In genomic region chr5:115452791-115453190, GRCh38 we compare ENCODE assay signal across 30 cellular contexts.
DNase-seq lines count a peak whose midpoint lies in the region; ATAC-seq, FAIRE-seq and TF ChIP-seq lines count a peak whose summit lies in the region.
"Had no signal": no experiment of that assay in that cellular context is flagged by ENCODE, and none has a peak within 500 bp of the region (broad histone marks: within the 10 kb centered on the region; RNA-seq: fewer than 3 reads in every experiment).

No MANE protein-coding gene starts in this region.

- H2AFZ ChIP-seq in IMR-90 (replicated peaks; ENCODE audit: low read length, poor library complexity) = no peak overlapping the region

- CTCF ChIA-PET in IMR-90 (lab: Yijun Ruan, JAX) = no interaction called here

- no peak for TF ChIP-seq POLR2A in IMR-90 (IDR thresholded peaks at IDR 0.05; ENCODE audit: low read depth, low read length)
- TF ChIP-seq POLR2A in transverse colon (IDR thresholded peaks at IDR 0.05) = no peak

- no TSS peak for BruUV-seq in IMR-90 (replicated peaks; lab: Mats Ljungman, UMichigan)

- H2BK15ac ChIP-seq in IMR-90 (ENCODE audit: low read depth, low read length) = no peak overlapping the region

- H3K27ac ChIP-seq in IMR-90 (ENCODE audit: insufficient read depth, low read length) (no peak overlapping the region), mucosa of rectum (ENCODE audit: low read depth in 2 of 2, low read length in 2 of 2) (peak overlapping the region; percentile 83 to 86), transverse colon (peak overlapping the region; percentile 71 to 79 (median 72))
- H3K27ac ChIP-seq: ascending aorta, C4-2B, esophagus squamous epithelium, SJCRH30, WERI-Rb-1 had no signal

- DNase-seq in IMR-90 = no peak
- peak; percentile 55 for DNase-seq in choroid plexus epithelial cell (ENCODE audit: low read depth)
- no peak for DNase-seq in transverse colon
- DNase-seq in GM19239 (ENCODE audit: insufficient read length, low spot score) = no peak
- DNase-seq: activated CD4-positive, alpha-beta T cell treated with anti-CD3 and anti-CD28 coated beads, Interleukin-2, amount 10 ng/mL, durations not matched to agents 24 days and 14 days; activated gamma-delta T cell; activated naive CD8-positive, alpha-beta T cell treated with anti-CD3 and anti-CD28 coated beads, Interleukin-2, amount 10 ng/mL, durations not matched to agents 7 days and 5 days; activated T-cell treated with anti-CD3 and anti-CD28 coated beads, Interleukin-2, amount 50 U/mL, for 4 hours; Caco-2; DMS79 treated with DMSO at 0.1 percent for 48 hours; esophagus squamous epithelium; hippocampal formation; NCI-H1092; NCI-H1694 treated with DMSO at 0.1 percent for 48 hours; NCI-H446 treated with DMSO at 0.1 percent for 48 hours; NCI-H82; posterior cingulate gyrus; right cardiac atrium; RPMI8226; SJCRH30; stimulated activated CD4-positive, alpha-beta T cell treated with anti-CD3 and anti-CD28 coated beads, Interleukin-4, amount 100 ng/mL, for 1 hour; T-helper 9 cell; WERI-Rb-1 had no signal

- H4K20me1 ChIP-seq in IMR-90 (ENCODE audit: insufficient read depth, low read length) = no peaks in the 10 kb centered on the region

- no peak for FAIRE-seq in GM19239 (lab: Jason Lieb, UNC)
- FAIRE-seq: endometrium had no signal

- no peak for TF ChIP-seq EP300 in transverse colon (IDR thresholded peaks at IDR 0.05; ENCODE audit: low read depth)

- peak overlapping the region; percentile 6; the same call in 1 of the 2 replicates for H3K14ac ChIP-seq in IMR-90 (replicated peaks; ENCODE audit: low read depth, low read length)

- no peak overlapping the region for H4K5ac ChIP-seq in IMR-90 (ENCODE audit: low read depth, low read length)

- no peak overlapping the region for H4K91ac ChIP-seq in IMR-90 (ENCODE audit: insufficient read depth, low read depth, low read length)

- no peak for TF ChIP-seq RAD21 in IMR-90 (IDR thresholded peaks at IDR 0.05; ENCODE audit: low read length)

- H4K8ac ChIP-seq in IMR-90 (ENCODE audit: low read depth in 2 of 2, low read length in 2 of 2) = no peak overlapping the region

- dilution Hi-C loops in IMR-90 (cut with HindIII; ENCODE audit: low sequenced_read_pairs, unreplicated experiment) = no loop called here

- ATAC-seq in IMR-90 (ENCODE audit: low read depth) = peak; percentile 27; the same call in 1 of the 2 replicates
- ATAC-seq in HG02981 (IDR thresholded peaks at IDR 0.05; ENCODE audit: unreplicated experiment) = no peak
- ATAC-seq in GM18498 (IDR thresholded peaks at IDR 0.05; ENCODE audit: unreplicated experiment) = no peak
- ATAC-seq: activated T-cell treated with anti-CD3 and anti-CD28 coated beads, Interleukin-2, amount 50 U/mL, for 4 hours; left lobe of liver; right cardiac atrium had no signal

- H3K18ac ChIP-seq in IMR-90 (ENCODE audit: low read depth, low read length) = no peak overlapping the region

- H3K4me1 ChIP-seq in IMR-90 (ENCODE audit: control insufficient read depth, insufficient read depth, low read length) = peaks cover 12% of the 10 kb centered on the region
- peaks cover 43 to 60% of the 10 kb centered on the region in 2 donors for H3K4me1 ChIP-seq in mucosa of rectum (ENCODE audit: control insufficient read depth in 2 of 2, insufficient read depth in 2 of 2, low read length in 2 of 2)
- peaks cover 2 to 86% (median 47%) of the 10 kb centered on the region in 4 donors for H3K4me1 ChIP-seq in transverse colon
- H3K4me1 ChIP-seq: ascending aorta, SJCRH30 had no signal

- H3K4me3 ChIP-seq in IMR-90 (ENCODE audit: insufficient read depth, low read depth, low read length) (no peak overlapping the region), choroid plexus epithelial cell (ENCODE audit: low read depth, low read length) (no peak overlapping the region), mucosa of rectum (ENCODE audit: low read length in 2 of 2) (no peak overlapping the region), transverse colon (no peak overlapping the region)
- H3K4me3 ChIP-seq: ascending aorta, esophagus squamous epithelium, SJCRH30 had no signal

- H3K23ac ChIP-seq in IMR-90 (ENCODE audit: low read depth, low read length) = no peak overlapping the region; the same call in 1 of the 2 replicates

- H3K27me3 ChIP-seq in IMR-90 (ENCODE audit: control insufficient read depth, insufficient read depth, low read length) (no peaks in the 10 kb centered on the region), mucosa of rectum (ENCODE audit: control insufficient read depth in 2 of 2, insufficient read depth in 2 of 2, low read length in 2 of 2) (no peaks in the 10 kb centered on the region), transverse colon (no peaks in the 10 kb centered on the region)
- H3K27me3 ChIP-seq: ascending aorta, esophagus squamous epithelium, SJCRH30 had no signal

- H2BK5ac ChIP-seq in IMR-90 (ENCODE audit: low read depth, low read length, poor library complexity, severe bottlenecking) = no peak overlapping the region

- in situ Hi-C loops in IMR-90 (cut with MboI; ENCODE audit: low sequenced_read_pairs) = no loop called here
- in situ Hi-C loops in transverse colon (cut with MboI; ENCODE audit: low pct_ligation_motif_present in 1 of 4, low pct_unique_long_range_greater_than_20kb in 1 of 4, low sequenced_read_pairs in 3 of 4) = no loop called here

- H2AK9ac ChIP-seq in IMR-90 (replicated peaks; ENCODE audit: low read depth, low read length, poor library complexity) = no peak overlapping the region

- H3K4me2 ChIP-seq in IMR-90 (ENCODE audit: low read depth, low read length) = no peak overlapping the region

- H3K36me3 ChIP-seq in IMR-90 (ENCODE audit: control insufficient read depth, insufficient read depth, low read length) (no peaks in the 10 kb centered on the region), mucosa of rectum (ENCODE audit: control insufficient read depth in 2 of 2, insufficient read depth in 2 of 2, low read length in 2 of 2) (no peaks in the 10 kb centered on the region), transverse colon (no peaks in the 10 kb centered on the region)
- H3K36me3 ChIP-seq: ascending aorta, esophagus squamous epithelium, SJCRH30, WERI-Rb-1 had no signal

- no peak overlapping the region for H3K9ac ChIP-seq in IMR-90 (ENCODE audit: low read depth, low read length)
- peak overlapping the region in 1 of 2 donors; percentile 60 for H3K9ac ChIP-seq in mucosa of rectum (ENCODE audit: low read depth in 1 of 2, low read length in 2 of 2)

- WGBS in IMR-90 (ENCODE audit: extremely low coverage in 2 of 2, insufficient read length in 1 of 2), 2 experiments = no CpG with 5 or more reads among the region's 1 CpG
- WGBS in transverse colon (ENCODE audit: low coverage in 1 of 2), 2 donors = 14 to 72% methylated on average over 1 of the region's 1 CpG

- POLR2A ChIA-PET in IMR-90 (lab: Charles Lee; ENCODE audit: unreplicated experiment) = no interaction called here

- 0 out of 2 replicates have a peak overlapping the region, but pooled peaks have one; percentile 8 for H2BK20ac ChIP-seq in IMR-90 (ENCODE audit: low read depth, low read length)

- H3K79me1 ChIP-seq in IMR-90 (ENCODE audit: low read depth in 1 of 2, low read length in 2 of 2) = no peaks in the 10 kb centered on the region; a peak in 1 of 4 replicates

- peak overlapping the region; percentile 56; the same call in 1 of the 2 replicates for H2AK5ac ChIP-seq in IMR-90 (ENCODE audit: low read depth, low read length)

- peaks cover 11% of the 10 kb centered on the region; the same call in 1 of the 2 replicates for H3K9me1 ChIP-seq in IMR-90 (ENCODE audit: insufficient read depth, low read length)

- TF ChIP-seq CTCF in IMR-90 (conservative IDR thresholded peaks at IDR 0.05; ENCODE audit: low read depth, low read length) = no peak
- TF ChIP-seq CTCF in choroid plexus epithelial cell (conservative IDR thresholded peaks at IDR 0.05; ENCODE audit: low read depth, low read length) = no peak
- TF ChIP-seq CTCF in transverse colon (IDR thresholded peaks at IDR 0.05) = no peak

- H3K9me3 ChIP-seq in IMR-90 (ENCODE audit: control insufficient read depth, insufficient read depth, low read length) (no peaks in the 10 kb centered on the region), mucosa of rectum (ENCODE audit: control insufficient read depth in 2 of 2, low read length in 2 of 2) (no peaks in the 10 kb centered on the region), transverse colon (no peaks in the 10 kb centered on the region)
- H3K9me3 ChIP-seq: ascending aorta, Caco-2, esophagus squamous epithelium, SJCRH30 had no signal

- no peak overlapping the region for H3K56ac ChIP-seq in IMR-90 (ENCODE audit: extremely low read depth, insufficient read depth, low read length)

- no peak overlapping the region for H2BK120ac ChIP-seq in IMR-90 (ENCODE audit: low read depth, low read length)

- intact Hi-C loops in IMR-90 (cut with micrococcal nuclease) = no loop called here
- intact Hi-C loops in transverse colon (cut with DNase I; ENCODE audit: low total_unique reads) = no loop called here

- H3K4ac ChIP-seq in IMR-90 (ENCODE audit: low read depth, low read length) = peak overlapping the region; percentile 37; the same call in 1 of the 2 replicates

TF ChIP-seq in IMR-90, 13 proteins besides CTCF, POLR2A, EP300 and RAD21 (continues in another document):
- TF ChIP-seq CHD1 (IDR thresholded peaks at IDR 0.05; ENCODE audit: low read depth, low read length) = no peak
- TF ChIP-seq BHLHE40 (IDR thresholded peaks at IDR 0.05; ENCODE audit: low read depth, low read length) = no peak
- no peak for TF ChIP-seq SMC3 (IDR thresholded peaks at IDR 0.05; ENCODE audit: low read depth, low read length)
- TF ChIP-seq, protein P1, sequence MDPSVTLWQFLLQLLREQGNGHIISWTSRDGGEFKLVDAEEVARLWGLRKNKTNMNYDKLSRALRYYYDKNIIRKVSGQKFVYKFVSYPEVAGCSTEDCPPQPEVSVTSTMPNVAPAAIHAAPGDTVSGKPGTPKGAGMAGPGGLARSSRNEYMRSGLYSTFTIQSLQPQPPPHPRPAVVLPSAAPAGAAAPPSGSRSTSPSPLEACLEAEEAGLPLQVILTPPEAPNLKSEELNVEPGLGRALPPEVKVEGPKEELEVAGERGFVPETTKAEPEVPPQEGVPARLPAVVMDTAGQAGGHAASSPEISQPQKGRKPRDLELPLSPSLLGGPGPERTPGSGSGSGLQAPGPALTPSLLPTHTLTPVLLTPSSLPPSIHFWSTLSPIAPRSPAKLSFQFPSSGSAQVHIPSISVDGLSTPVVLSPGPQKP (IDR thresholded peaks at IDR 0.05; ENCODE audit: borderline replicate concordance, low read depth, low read length) = no peak
- TF ChIP-seq FOS (IDR thresholded peaks at IDR 0.05; ENCODE audit: low read depth, low read length) = no peak
- no peak for TF ChIP-seq MXI1 (IDR thresholded peaks at IDR 0.05; ENCODE audit: borderline replicate concordance, low read depth, low read length)
- no peak for TF ChIP-seq RFX5 (IDR thresholded peaks at IDR 0.05; ENCODE audit: low read depth, low read length)
- no peak for TF ChIP-seq MAFK (IDR thresholded peaks at IDR 0.05; ENCODE audit: low read depth, low read length)
- no peak for TF ChIP-seq MAZ (IDR thresholded peaks at IDR 0.05; ENCODE audit: borderline replicate concordance, low read depth, low read length)
- no peak for TF ChIP-seq RCOR1 (IDR thresholded peaks at IDR 0.05; ENCODE audit: insufficient replicate concordance, low read length)
- TF ChIP-seq NFE2L2 (IDR thresholded peaks at IDR 0.05; ENCODE audit: low read depth, low read length) = no peak
- TF ChIP-seq CEBPB (IDR thresholded peaks at IDR 0.05; ENCODE audit: low read depth, low read length) = no peak
